In the genomic region with DNA sequence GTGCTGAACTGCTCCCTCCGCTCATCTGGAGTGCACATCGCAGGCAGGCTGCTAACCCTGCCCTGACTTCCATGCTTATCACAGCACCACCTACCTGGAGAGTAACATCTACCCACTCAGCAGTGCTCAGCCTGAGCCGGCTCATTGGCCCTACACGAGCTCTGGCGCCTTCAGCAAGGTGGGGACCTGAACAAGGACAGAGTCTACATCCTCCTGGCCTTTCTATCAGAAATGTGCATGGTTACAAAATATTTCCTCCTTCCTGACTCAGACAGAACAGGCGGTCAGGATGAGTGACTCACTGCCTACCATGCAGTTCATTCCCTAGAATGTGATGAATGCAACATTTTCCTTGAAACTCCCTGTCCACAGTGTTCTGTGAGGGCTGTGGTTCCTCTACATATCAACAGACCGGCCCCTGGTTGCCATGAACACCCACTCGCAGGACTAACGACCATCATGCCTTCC, we compare ENCODE assay signal across 7 cellular contexts. TPM values are rescaled to one million over a fixed set of nuclear protein-coding genes. Genes with fewer than 3 reads are reported as not detected.
DNase-seq lines count a peak whose midpoint lies in the region; ATAC-seq and TF ChIP-seq lines count a peak whose summit lies in the region.

No MANE protein-coding gene starts in this region.

- intact Hi-C loops in left ventricle myocardium inferior (cut with micrococcal nuclease): no loop called here
- intact Hi-C loops in dorsolateral prefrontal cortex (cut with DNase I): no loop called here

- H3K4me3 ChIP-seq in HL-60 (replicated peaks; ENCODE audit: insufficient read depth, low read length): no peak overlapping the region
- no peak overlapping the region for H3K4me3 ChIP-seq in left ventricle myocardium inferior
- H3K4me3 ChIP-seq in HAP-1: no peak overlapping the region
- no peak overlapping the region for H3K4me3 ChIP-seq in dorsolateral prefrontal cortex

- in situ Hi-C loops in HAP-1 (cut with MboI; ENCODE audit: low sequenced_read_pairs): no loop called here

- no peaks in the 10 kb centered on the region for H3K9me3 Mint-ChIP-seq in stimulated activated memory B cell treated with anti-CD40 and anti-IgM and Interleukin-4, amounts not matched to agents 10 μg/mL and 1 μg/mL and 100 μg/mL, for 72 hours

- H3K36me3 Mint-ChIP-seq in stimulated activated memory B cell treated with anti-CD40 and anti-IgM and Interleukin-4, amounts not matched to agents 10 μg/mL and 1 μg/mL and 100 μg/mL, for 72 hours: peaks cover 53% of the 10 kb centered on the region

- H3K36me3 ChIP-seq in left ventricle myocardium inferior (peaks cover 7% of the 10 kb centered on the region), HAP-1 (replicated peaks) (peaks cover 30% of the 10 kb centered on the region)

- H3K27ac Mint-ChIP-seq in stimulated activated memory B cell treated with anti-CD40 and anti-IgM and Interleukin-4, amounts not matched to agents 10 μg/mL and 1 μg/mL and 100 μg/mL, for 72 hours: no peak overlapping the region

- no peaks in the 10 kb centered on the region for H3K27me3 Mint-ChIP-seq in stimulated activated memory B cell treated with anti-CD40 and anti-IgM and Interleukin-4, amounts not matched to agents 10 μg/mL and 1 μg/mL and 100 μg/mL, for 72 hours

- H3K27me3 ChIP-seq in HL-60 (ENCODE audit: insufficient read depth, poor library complexity, severe bottlenecking) (no peaks in the 10 kb centered on the region), left ventricle myocardium inferior (ENCODE audit: low read depth) (no peaks in the 10 kb centered on the region), HAP-1 (ENCODE audit: low read depth) (no peaks in the 10 kb centered on the region), dorsolateral prefrontal cortex (no peaks in the 10 kb centered on the region)

- TF ChIP-seq CTCF in HL-60 (IDR thresholded peaks at IDR 0.05; ENCODE audit: insufficient read depth, low read length) (no peak), left ventricle myocardium inferior (IDR thresholded peaks at IDR 0.05; ENCODE audit: borderline replicate concordance) (no peak), dorsolateral prefrontal cortex (IDR thresholded peaks at IDR 0.05 in 54 of 56, conservative IDR thresholded peaks at IDR 0.05 in 2 of 56; ENCODE audit: low read depth in 1 of 56, partially characterized antibody in 56 of 56) (no peak)

- H3K4me1 ChIP-seq in left ventricle myocardium inferior: peaks cover 57% of the 10 kb centered on the region
- H3K4me1 ChIP-seq in HAP-1: no peaks in the 10 kb centered on the region

- H3K9me3 ChIP-seq in left ventricle myocardium inferior (replicated peaks) (no peaks in the 10 kb centered on the region), HAP-1 (no peaks in the 10 kb centered on the region)

- H3K27ac ChIP-seq in HL-60 (replicated peaks): peak overlapping the region; percentile 34
- H3K27ac ChIP-seq in left ventricle myocardium inferior (replicated peaks): peak overlapping the region; percentile 67
- peak overlapping the region in 2 of 59 donors; percentile 10 to 43 for H3K27ac ChIP-seq in dorsolateral prefrontal cortex

- no peaks in the 10 kb centered on the region for H3K4me1 Mint-ChIP-seq in stimulated activated memory B cell treated with anti-CD40 and anti-IgM and Interleukin-4, amounts not matched to agents 10 μg/mL and 1 μg/mL and 100 μg/mL, for 72 hours

- no peak overlapping the region for H3K4me3 Mint-ChIP-seq in stimulated activated memory B cell treated with anti-CD40 and anti-IgM and Interleukin-4, amounts not matched to agents 10 μg/mL and 1 μg/mL and 100 μg/mL, for 72 hours

- DNase-seq in HL-60 (ENCODE audit: low read depth in 1 of 2, low spot score in 1 of 2): peak in 1 of 2 experiments; percentile 41
- peak; percentile 45 for DNase-seq in UCSD-AML1 (lab: John Stamatoyannopoulos, UW; ENCODE audit: unreplicated experiment)
- no peak for DNase-seq in left ventricle myocardium inferior
- DNase-seq in DMS79 (lab: John Stamatoyannopoulos, UW): no peak
- DNase-seq in HAP-1 (ENCODE audit: low spot score in 2 of 2): no peak
- no peak for DNase-seq in dorsolateral prefrontal cortex

- ATAC-seq in stimulated activated memory B cell treated with anti-CD40 and anti-IgM and Interleukin-4, amounts not matched to agents 10 μg/mL and 1 μg/mL and 100 μg/mL, for 72 hours: peak; percentile 14

RNA-seq across cellular contexts. Expression of gene C11orf58, which starts 53.1 kb away (rescaled TPM):
- 105 TPM for total RNA-seq in left ventricle myocardium inferior
- 100 to 1,000 TPM in 90 of 120 experiments, 10 to 100 TPM in 30; 69.7 to 160 (median 112) TPM for total RNA-seq in dorsolateral prefrontal cortex
